ENCODE assay signal across 18 cellular contexts in genomic region chr1:21000245-21000594, GRCh38.
"Had no signal": no experiment of that assay in that cellular context is flagged by ENCODE, and none has a peak within 500 bp of the region (broad histone marks: within the 10 kb centered on the region; RNA-seq: fewer than 3 reads in every experiment).

No MANE protein-coding gene starts in this region.

- H3K36me3 ChIP-seq: colonic mucosa, sigmoid colon, suprapubic skin, tibial nerve had no signal

- H3K27ac ChIP-seq: colonic mucosa, epithelial cell of prostate, heart left ventricle, sigmoid colon, suprapubic skin, tibial nerve had no signal

- ATAC-seq: heart left ventricle; stimulated activated naive CD8-positive, alpha-beta T cell treated with anti-CD3 and anti-CD28 coated beads, Interleukin-15, amount 100 ng/mL, for 72 hours had no signal

- H3K27me3 ChIP-seq: colonic mucosa, heart left ventricle, sigmoid colon, suprapubic skin, tibial nerve had no signal

- H3K9me3 ChIP-seq: colonic mucosa, heart left ventricle, sigmoid colon, suprapubic skin, tibial nerve had no signal

- DNase-seq: activated CD8-positive, alpha-beta memory T cell treated with anti-CD3 and anti-CD28 coated beads for 24 hours; activated CD8-positive, alpha-beta memory T cell treated with anti-CD3 and anti-CD28 coated beads, Interleukin-2, amount 50 U/mL, for 4 hours; activated effector memory CD4-positive, alpha-beta T cell treated with anti-CD3 and anti-CD28 coated beads, Interleukin-2, amount 50 U/mL, for 16 hours; activated naive CD4-positive, alpha-beta T cell treated with anti-CD3 and anti-CD28 coated beads, Interleukin-2, amount 10 ng/mL, durations not matched to agents 7 days and 5 days; activated T-cell treated with anti-CD3 and anti-CD28 coated beads, Interleukin-2, amount 50 U/mL, for 24 hours; amygdala; colonic mucosa; heart left ventricle; retina; sigmoid colon; stimulated activated CD4-positive, alpha-beta T cell treated with anti-CD3 and anti-CD28 coated beads, Interleukin-2, amount 100 ng/mL, for 48 hours; stimulated activated naive CD8-positive, alpha-beta T cell treated with anti-CD3 and anti-CD28 coated beads, Interleukin-15, amount 100 ng/mL, for 72 hours; T-helper 9 cell had no signal

- H3K4me3 ChIP-seq: colonic mucosa, heart left ventricle, sigmoid colon, suprapubic skin, tibial nerve had no signal

- FAIRE-seq: bronchial epithelial cell, islet of Langerhans had no signal

- H3K4me1 ChIP-seq: suprapubic skin had no signal
